In genomic region chr3:174440741-174441587, GRCh38 we compare ENCODE assay signal across 1 cellular context.
TF ChIP-seq lines count a peak whose summit lies in the region.

No MANE protein-coding gene starts in this region.

TF ChIP-seq in K562, 482 proteins besides CTCF, POLR2A, EP300 and RAD21 (continues in another document):
- TF ChIP-seq, protein P1, sequence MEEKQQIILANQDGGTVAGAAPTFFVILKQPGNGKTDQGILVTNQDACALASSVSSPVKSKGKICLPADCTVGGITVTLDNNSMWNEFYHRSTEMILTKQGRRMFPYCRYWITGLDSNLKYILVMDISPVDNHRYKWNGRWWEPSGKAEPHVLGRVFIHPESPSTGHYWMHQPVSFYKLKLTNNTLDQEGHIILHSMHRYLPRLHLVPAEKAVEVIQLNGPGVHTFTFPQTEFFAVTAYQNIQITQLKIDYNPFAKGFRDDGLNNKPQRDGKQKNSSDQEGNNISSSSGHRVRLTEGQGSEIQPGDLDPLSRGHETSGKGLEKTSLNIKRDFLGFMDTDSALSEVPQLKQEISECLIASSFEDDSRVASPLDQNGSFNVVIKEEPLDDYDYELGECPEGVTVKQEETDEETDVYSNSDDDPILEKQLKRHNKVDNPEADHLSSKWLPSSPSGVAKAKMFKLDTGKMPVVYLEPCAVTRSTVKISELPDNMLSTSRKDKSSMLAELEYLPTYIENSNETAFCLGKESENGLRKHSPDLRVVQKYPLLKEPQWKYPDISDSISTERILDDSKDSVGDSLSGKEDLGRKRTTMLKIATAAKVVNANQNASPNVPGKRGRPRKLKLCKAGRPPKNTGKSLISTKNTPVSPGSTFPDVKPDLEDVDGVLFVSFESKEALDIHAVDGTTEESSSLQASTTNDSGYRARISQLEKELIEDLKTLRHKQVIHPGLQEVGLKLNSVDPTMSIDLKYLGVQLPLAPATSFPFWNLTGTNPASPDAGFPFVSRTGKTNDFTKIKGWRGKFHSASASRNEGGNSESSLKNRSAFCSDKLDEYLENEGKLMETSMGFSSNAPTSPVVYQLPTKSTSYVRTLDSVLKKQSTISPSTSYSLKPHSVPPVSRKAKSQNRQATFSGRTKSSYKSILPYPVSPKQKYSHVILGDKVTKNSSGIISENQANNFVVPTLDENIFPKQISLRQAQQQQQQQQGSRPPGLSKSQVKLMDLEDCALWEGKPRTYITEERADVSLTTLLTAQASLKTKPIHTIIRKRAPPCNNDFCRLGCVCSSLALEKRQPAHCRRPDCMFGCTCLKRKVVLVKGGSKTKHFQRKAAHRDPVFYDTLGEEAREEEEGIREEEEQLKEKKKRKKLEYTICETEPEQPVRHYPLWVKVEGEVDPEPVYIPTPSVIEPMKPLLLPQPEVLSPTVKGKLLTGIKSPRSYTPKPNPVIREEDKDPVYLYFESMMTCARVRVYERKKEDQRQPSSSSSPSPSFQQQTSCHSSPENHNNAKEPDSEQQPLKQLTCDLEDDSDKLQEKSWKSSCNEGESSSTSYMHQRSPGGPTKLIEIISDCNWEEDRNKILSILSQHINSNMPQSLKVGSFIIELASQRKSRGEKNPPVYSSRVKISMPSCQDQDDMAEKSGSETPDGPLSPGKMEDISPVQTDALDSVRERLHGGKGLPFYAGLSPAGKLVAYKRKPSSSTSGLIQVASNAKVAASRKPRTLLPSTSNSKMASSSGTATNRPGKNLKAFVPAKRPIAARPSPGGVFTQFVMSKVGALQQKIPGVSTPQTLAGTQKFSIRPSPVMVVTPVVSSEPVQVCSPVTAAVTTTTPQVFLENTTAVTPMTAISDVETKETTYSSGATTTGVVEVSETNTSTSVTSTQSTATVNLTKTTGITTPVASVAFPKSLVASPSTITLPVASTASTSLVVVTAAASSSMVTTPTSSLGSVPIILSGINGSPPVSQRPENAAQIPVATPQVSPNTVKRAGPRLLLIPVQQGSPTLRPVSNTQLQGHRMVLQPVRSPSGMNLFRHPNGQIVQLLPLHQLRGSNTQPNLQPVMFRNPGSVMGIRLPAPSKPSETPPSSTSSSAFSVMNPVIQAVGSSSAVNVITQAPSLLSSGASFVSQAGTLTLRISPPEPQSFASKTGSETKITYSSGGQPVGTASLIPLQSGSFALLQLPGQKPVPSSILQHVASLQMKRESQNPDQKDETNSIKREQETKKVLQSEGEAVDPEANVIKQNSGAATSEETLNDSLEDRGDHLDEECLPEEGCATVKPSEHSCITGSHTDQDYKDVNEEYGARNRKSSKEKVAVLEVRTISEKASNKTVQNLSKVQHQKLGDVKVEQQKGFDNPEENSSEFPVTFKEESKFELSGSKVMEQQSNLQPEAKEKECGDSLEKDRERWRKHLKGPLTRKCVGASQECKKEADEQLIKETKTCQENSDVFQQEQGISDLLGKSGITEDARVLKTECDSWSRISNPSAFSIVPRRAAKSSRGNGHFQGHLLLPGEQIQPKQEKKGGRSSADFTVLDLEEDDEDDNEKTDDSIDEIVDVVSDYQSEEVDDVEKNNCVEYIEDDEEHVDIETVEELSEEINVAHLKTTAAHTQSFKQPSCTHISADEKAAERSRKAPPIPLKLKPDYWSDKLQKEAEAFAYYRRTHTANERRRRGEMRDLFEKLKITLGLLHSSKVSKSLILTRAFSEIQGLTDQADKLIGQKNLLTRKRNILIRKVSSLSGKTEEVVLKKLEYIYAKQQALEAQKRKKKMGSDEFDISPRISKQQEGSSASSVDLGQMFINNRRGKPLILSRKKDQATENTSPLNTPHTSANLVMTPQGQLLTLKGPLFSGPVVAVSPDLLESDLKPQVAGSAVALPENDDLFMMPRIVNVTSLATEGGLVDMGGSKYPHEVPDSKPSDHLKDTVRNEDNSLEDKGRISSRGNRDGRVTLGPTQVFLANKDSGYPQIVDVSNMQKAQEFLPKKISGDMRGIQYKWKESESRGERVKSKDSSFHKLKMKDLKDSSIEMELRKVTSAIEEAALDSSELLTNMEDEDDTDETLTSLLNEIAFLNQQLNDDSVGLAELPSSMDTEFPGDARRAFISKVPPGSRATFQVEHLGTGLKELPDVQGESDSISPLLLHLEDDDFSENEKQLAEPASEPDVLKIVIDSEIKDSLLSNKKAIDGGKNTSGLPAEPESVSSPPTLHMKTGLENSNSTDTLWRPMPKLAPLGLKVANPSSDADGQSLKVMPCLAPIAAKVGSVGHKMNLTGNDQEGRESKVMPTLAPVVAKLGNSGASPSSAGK (IDR thresholded peaks at IDR 0.05), result peak; percentile 73
- TF ChIP-seq EGR1 (conservative IDR thresholded peaks at IDR 0.05) (peak; percentile 77), CTBP1 (IDR thresholded peaks at IDR 0.05; ENCODE audit: borderline replicate concordance) (peak; percentile 69), FOSL1 (tag; conservative IDR thresholded peaks at IDR 0.05) (peak; percentile 48; the same call in 1 of the 2 replicates), L3MBTL2 (IDR thresholded peaks at IDR 0.05) (peak; percentile 79; the same call in 1 of the 2 replicates), CXXC5 (CRISPR knock-in tag; IDR thresholded peaks at IDR 0.05) (peak; percentile 71), NONO (IDR thresholded peaks at IDR 0.05; ENCODE audit: low read depth in 2 of 2, low read length in 1 of 2) (0 out of 4 replicates have a peak, but pooled peaks of 1 of the 2 experiments have one; percentile 27), ZFX (CRISPR knock-in tag; IDR thresholded peaks at IDR 0.05) (peak; percentile 39), ATF1 (CRISPR knock-in tag; IDR thresholded peaks at IDR 0.05) (no peak), ATF1 (tag; IDR thresholded peaks at IDR 0.05) (peak; percentile 42; the same call in 1 of the 2 replicates), CREB1 (IDR thresholded peaks at IDR 0.05) (peak; percentile 48), CREB1 (CRISPR knock-in tag; IDR thresholded peaks at IDR 0.05) (peak; percentile 20; the same call in 1 of the 2 replicates), E4F1 (CRISPR knock-in tag; IDR thresholded peaks at IDR 0.05; ENCODE audit: borderline replicate concordance) (peak; percentile 94), TRIM28 (IDR thresholded peaks at IDR 0.05) (no peak), TBP (optimal IDR thresholded peaks at IDR 0.05; ENCODE audit: low read depth, low read length) (peak; percentile 48), JUND (IDR thresholded peaks at IDR 0.05; ENCODE audit: borderline replicate concordance, low read depth, low read length) (peak; percentile 65), JUND (tag; IDR thresholded peaks at IDR 0.05; ENCODE audit: borderline replicate concordance, low read depth, low read length) (no peak; the same call in 2 of the 3 replicates), HNRNPLL (IDR thresholded peaks at IDR 0.05; ENCODE audit: low read depth, low read length, poor library complexity, severe bottlenecking) (peak; percentile 67), CTCFL (IDR thresholded peaks at IDR 0.05; ENCODE audit: borderline replicate concordance, insufficient read depth, low read depth, low read length, poor library complexity, severe bottlenecking) (peak; percentile 34), POLR2G (IDR thresholded peaks at IDR 0.05; ENCODE audit: low read depth, low read length) (peak; percentile 85)
- TF ChIP-seq, protein P2, sequence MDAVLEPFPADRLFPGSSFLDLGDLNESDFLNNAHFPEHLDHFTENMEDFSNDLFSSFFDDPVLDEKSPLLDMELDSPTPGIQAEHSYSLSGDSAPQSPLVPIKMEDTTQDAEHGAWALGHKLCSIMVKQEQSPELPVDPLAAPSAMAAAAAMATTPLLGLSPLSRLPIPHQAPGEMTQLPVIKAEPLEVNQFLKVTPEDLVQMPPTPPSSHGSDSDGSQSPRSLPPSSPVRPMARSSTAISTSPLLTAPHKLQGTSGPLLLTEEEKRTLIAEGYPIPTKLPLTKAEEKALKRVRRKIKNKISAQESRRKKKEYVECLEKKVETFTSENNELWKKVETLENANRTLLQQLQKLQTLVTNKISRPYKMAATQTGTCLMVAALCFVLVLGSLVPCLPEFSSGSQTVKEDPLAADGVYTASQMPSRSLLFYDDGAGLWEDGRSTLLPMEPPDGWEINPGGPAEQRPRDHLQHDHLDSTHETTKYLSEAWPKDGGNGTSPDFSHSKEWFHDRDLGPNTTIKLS (IDR thresholded peaks at IDR 0.05; ENCODE audit: borderline replicate concordance, low read depth), result no peak
- TF ChIP-seq, protein P3, sequence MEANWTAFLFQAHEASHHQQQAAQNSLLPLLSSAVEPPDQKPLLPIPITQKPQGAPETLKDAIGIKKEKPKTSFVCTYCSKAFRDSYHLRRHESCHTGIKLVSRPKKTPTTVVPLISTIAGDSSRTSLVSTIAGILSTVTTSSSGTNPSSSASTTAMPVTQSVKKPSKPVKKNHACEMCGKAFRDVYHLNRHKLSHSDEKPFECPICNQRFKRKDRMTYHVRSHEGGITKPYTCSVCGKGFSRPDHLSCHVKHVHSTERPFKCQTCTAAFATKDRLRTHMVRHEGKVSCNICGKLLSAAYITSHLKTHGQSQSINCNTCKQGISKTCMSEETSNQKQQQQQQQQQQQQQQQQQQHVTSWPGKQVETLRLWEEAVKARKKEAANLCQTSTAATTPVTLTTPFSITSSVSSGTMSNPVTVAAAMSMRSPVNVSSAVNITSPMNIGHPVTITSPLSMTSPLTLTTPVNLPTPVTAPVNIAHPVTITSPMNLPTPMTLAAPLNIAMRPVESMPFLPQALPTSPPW (CRISPR knock-in tag; IDR thresholded peaks at IDR 0.05), result peak; percentile 35
- TF ChIP-seq, protein P4, sequence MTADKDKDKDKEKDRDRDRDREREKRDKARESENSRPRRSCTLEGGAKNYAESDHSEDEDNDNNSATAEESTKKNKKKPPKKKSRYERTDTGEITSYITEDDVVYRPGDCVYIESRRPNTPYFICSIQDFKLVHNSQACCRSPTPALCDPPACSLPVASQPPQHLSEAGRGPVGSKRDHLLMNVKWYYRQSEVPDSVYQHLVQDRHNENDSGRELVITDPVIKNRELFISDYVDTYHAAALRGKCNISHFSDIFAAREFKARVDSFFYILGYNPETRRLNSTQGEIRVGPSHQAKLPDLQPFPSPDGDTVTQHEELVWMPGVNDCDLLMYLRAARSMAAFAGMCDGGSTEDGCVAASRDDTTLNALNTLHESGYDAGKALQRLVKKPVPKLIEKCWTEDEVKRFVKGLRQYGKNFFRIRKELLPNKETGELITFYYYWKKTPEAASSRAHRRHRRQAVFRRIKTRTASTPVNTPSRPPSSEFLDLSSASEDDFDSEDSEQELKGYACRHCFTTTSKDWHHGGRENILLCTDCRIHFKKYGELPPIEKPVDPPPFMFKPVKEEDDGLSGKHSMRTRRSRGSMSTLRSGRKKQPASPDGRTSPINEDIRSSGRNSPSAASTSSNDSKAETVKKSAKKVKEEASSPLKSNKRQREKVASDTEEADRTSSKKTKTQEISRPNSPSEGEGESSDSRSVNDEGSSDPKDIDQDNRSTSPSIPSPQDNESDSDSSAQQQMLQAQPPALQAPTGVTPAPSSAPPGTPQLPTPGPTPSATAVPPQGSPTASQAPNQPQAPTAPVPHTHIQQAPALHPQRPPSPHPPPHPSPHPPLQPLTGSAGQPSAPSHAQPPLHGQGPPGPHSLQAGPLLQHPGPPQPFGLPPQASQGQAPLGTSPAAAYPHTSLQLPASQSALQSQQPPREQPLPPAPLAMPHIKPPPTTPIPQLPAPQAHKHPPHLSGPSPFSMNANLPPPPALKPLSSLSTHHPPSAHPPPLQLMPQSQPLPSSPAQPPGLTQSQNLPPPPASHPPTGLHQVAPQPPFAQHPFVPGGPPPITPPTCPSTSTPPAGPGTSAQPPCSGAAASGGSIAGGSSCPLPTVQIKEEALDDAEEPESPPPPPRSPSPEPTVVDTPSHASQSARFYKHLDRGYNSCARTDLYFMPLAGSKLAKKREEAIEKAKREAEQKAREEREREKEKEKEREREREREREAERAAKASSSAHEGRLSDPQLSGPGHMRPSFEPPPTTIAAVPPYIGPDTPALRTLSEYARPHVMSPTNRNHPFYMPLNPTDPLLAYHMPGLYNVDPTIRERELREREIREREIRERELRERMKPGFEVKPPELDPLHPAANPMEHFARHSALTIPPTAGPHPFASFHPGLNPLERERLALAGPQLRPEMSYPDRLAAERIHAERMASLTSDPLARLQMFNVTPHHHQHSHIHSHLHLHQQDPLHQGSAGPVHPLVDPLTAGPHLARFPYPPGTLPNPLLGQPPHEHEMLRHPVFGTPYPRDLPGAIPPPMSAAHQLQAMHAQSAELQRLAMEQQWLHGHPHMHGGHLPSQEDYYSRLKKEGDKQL (CRISPR knock-in tag; IDR thresholded peaks at IDR 0.05; ENCODE audit: borderline replicate concordance), result no peak
- TF ChIP-seq, protein P5, sequence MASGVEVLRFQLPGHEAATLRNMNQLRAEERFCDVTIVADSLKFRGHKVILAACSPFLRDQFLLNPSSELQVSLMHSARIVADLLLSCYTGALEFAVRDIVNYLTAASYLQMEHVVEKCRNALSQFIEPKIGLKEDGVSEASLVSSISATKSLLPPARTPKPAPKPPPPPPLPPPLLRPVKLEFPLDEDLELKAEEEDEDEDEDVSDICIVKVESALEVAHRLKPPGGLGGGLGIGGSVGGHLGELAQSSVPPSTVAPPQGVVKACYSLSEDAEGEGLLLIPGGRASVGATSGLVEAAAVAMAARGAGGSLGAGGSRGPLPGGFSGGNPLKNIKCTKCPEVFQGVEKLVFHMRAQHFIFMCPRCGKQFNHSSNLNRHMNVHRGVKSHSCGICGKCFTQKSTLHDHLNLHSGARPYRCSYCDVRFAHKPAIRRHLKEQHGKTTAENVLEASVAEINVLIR (CRISPR knock-in tag; IDR thresholded peaks at IDR 0.05), result no peak
